ENCODE assay signal across 1 cellular context in the genomic region with DNA sequence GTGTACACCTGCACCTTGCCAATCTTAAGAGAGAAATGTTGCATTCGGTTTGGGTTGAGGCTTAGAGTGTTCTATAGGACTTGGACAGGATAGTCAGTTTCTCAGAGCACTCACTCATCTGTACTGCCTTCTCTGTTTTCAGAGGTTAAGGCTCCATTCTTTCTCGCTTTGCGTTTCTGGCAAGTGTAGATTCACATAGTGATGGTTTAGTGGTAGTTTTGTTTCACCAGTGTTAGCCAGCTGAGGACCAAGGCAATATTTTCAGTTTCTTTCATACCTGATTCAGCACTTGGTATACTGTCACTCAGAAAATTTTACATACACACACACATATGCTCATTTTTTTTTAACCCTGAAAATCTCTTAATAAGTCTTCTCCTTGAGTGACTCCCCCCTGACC.
TF ChIP-seq lines count a peak whose summit lies in the region.

No MANE protein-coding gene starts in this region.

TF ChIP-seq in K562, 482 proteins besides CTCF, POLR2A, EP300 and RAD21:
- TF ChIP-seq, protein P1, sequence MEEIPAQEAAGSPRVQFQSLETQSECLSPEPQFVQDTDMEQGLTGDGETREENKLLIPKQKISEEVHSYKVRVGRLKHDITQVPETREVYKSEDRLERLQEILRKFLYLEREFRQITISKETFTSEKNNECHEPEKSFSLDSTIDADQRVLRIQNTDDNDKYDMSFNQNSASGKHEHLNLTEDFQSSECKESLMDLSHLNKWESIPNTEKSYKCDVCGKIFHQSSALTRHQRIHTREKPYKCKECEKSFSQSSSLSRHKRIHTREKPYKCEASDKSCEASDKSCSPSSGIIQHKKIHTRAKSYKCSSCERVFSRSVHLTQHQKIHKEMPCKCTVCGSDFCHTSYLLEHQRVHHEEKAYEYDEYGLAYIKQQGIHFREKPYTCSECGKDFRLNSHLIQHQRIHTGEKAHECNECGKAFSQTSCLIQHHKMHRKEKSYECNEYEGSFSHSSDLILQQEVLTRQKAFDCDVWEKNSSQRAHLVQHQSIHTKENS (CRISPR knock-in tag; IDR thresholded peaks at IDR 0.05), result no peak
- TF ChIP-seq TCF7 (IDR thresholded peaks at IDR 0.05; ENCODE audit: borderline replicate concordance) (no peak), SAP30 (IDR thresholded peaks at IDR 0.05; ENCODE audit: borderline replicate concordance, insufficient read depth, low read depth, low read length, poor library complexity, severe bottlenecking) (no peak), ZNF431 (CRISPR knock-in tag; IDR thresholded peaks at IDR 0.05) (no peak), ZNF354B (CRISPR knock-in tag; IDR thresholded peaks at IDR 0.05) (no peak), TBP (optimal IDR thresholded peaks at IDR 0.05; ENCODE audit: low read depth, low read length) (no peak), PRMT5 (CRISPR knock-in tag; IDR thresholded peaks at IDR 0.05) (no peak), KHSRP (IDR thresholded peaks at IDR 0.05) (no peak), ATF1 (CRISPR knock-in tag; IDR thresholded peaks at IDR 0.05) (no peak), ATF1 (tag; IDR thresholded peaks at IDR 0.05) (no peak), ZSCAN32 (CRISPR knock-in tag; IDR thresholded peaks at IDR 0.05) (no peak), ZNF121 (CRISPR knock-in tag; conservative IDR thresholded peaks at IDR 0.05) (no peak), PURB (CRISPR knock-in tag; IDR thresholded peaks at IDR 0.05; ENCODE audit: low read depth) (no peak), RB1 (IDR thresholded peaks at IDR 0.05; ENCODE audit: low read depth) (no peak)
- TF ChIP-seq, protein P2, sequence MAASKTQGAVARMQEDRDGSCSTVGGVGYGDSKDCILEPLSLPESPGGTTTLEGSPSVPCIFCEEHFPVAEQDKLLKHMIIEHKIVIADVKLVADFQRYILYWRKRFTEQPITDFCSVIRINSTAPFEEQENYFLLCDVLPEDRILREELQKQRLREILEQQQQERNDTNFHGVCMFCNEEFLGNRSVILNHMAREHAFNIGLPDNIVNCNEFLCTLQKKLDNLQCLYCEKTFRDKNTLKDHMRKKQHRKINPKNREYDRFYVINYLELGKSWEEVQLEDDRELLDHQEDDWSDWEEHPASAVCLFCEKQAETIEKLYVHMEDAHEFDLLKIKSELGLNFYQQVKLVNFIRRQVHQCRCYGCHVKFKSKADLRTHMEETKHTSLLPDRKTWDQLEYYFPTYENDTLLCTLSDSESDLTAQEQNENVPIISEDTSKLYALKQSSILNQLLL (CRISPR knock-in tag; IDR thresholded peaks at IDR 0.05; ENCODE audit: borderline replicate concordance), result no peak
